24 cellular contexts compared by ENCODE assay signal in genomic region chr10:33093362-33093761, GRCh38.
A peak's percentile ranks its signal among the peaks of the same experiment; 100 is the strongest.
DNase-seq lines count a peak whose midpoint lies in the region; ATAC-seq lines count a peak whose summit lies in the region.
"Had no signal": no experiment of that assay in that cellular context is flagged by ENCODE, and none has a peak within 500 bp of the region (broad histone marks: within the 10 kb centered on the region; RNA-seq: fewer than 3 reads in every experiment).

No MANE protein-coding gene starts in this region.

- no peaks in the 10 kb centered on the region for H3K27me3 ChIP-seq in Karpas-422 (ENCODE audit: low read length)
- H3K27me3 ChIP-seq: cardiac muscle cell, gastrocnemius medialis, spleen, uterus had no signal

- peak overlapping the region; percentile 97 for H3K27ac ChIP-seq in Karpas-422 (ENCODE audit: low read length)
- H3K27ac ChIP-seq: cardiac muscle cell, gastrocnemius medialis, spleen, uterus had no signal

- H3K9me2 ChIP-seq in Karpas-422 (replicated peaks; ENCODE audit: insufficient read depth, low read length), result no peaks in the 10 kb centered on the region

- no peak overlapping the region for H3K4me2 ChIP-seq in Karpas-422 (ENCODE audit: low read depth, low read length, poor library complexity, severe bottlenecking)

- H3K9me3 ChIP-seq in Karpas-422 (ENCODE audit: low read length), result peaks cover 7% of the 10 kb centered on the region; the same call in 1 of the 2 replicates
- H3K9me3 ChIP-seq: gastrocnemius medialis, uterus had no signal

- no peak overlapping the region for H3K9ac ChIP-seq in Karpas-422 (ENCODE audit: low read length)

- H3K79me2 ChIP-seq in Karpas-422 (ENCODE audit: low read length), result no peaks in the 10 kb centered on the region

- no peaks in the 10 kb centered on the region for H4K20me1 ChIP-seq in Karpas-422 (ENCODE audit: insufficient read depth, low read depth, low read length)

- no peak for DNase-seq in Karpas-422
- peak; percentile 19 for DNase-seq in pons (ENCODE audit: low spot score)
- DNase-seq in hepatic stellate cell (ENCODE audit: low spot score), result no peak
- DNase-seq in stimulated activated CD4-positive, alpha-beta T cell treated with anti-CD3 and anti-CD28 coated beads, Interleukin-4, amount 100 ng/mL, for 1 hour, result no peak
- no peak for DNase-seq in activated CD4-positive, alpha-beta T cell treated with anti-CD3 and anti-CD28 coated beads for 4 hours
- DNase-seq: activated CD4-positive, alpha-beta T cell treated with anti-CD3 and anti-CD28 coated beads, Interleukin-2, amount 50 U/mL, for 4 hours; aorta; cortex of kidney; gastrocnemius medialis; hypothalamus; Kasumi-1; left ventricle myocardium superior; NCI-H1694 treated with DMSO at 0.1 percent for 48 hours; NCI-H69; RPMI8226; spleen; stimulated activated CD4-positive, alpha-beta T cell treated with anti-CD3 and anti-CD28 coated beads, Interleukin-2, amount 100 ng/mL, for 48 hours; stimulated activated naive CD4-positive, alpha-beta T cell; T-helper 2 cell; uterus had no signal

- peaks cover 67% of the 10 kb centered on the region for H3K4me1 ChIP-seq in Karpas-422 (ENCODE audit: low read length)
- H3K4me1 ChIP-seq: gastrocnemius medialis, uterus had no signal

- H2AFZ ChIP-seq in Karpas-422 (ENCODE audit: low read length), result no peak overlapping the region

- ATAC-seq in GM18519 (IDR thresholded peaks at IDR 0.05; ENCODE audit: low FRiP score, unreplicated experiment), result peak; percentile 55
- peak; percentile 48 for ATAC-seq in HG02588 (IDR thresholded peaks at IDR 0.05; ENCODE audit: unreplicated experiment)
- ATAC-seq: gastrocnemius medialis; left ventricle myocardium superior; natural killer cell treated with Interleukin-12 subunit alpha and Interleukin-12 subunit beta and Interleukin-15 and Interleukin-18, amount 100 ng/mL, for 72 hours had no signal

- peaks cover 13% of the 10 kb centered on the region; the same call in 1 of the 2 replicates for H3K36me3 ChIP-seq in Karpas-422 (ENCODE audit: insufficient read depth, low read length)
- H3K36me3 ChIP-seq: cardiac muscle cell, gastrocnemius medialis, spleen, uterus had no signal

- H3K4me3 ChIP-seq in Karpas-422 (ENCODE audit: low read length), result no peak overlapping the region
- H3K4me3 ChIP-seq: cardiac muscle cell, gastrocnemius medialis, spleen, uterus had no signal
